Comparison of ENCODE assay signal across 28 cellular contexts in the genomic region with DNA sequence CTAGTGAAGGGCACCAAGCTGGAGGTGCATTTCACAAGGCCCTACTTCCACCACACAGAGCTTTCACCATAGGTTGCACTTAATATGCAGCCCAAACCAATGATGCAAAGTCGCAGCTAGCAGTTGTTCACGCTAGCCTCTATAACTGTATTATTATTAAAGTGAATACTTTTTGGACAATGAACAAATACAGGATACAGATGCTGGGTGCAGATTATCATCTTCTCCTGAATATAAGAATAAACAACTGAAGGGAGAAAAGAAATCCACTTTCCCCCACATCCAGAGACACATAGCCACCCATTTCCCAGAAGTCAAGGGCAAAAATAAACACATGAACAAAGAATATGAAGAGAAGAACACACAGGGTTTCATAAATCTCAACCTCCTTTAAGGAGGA.
"Had no signal": no experiment of that assay in that cellular context is flagged by ENCODE, and none has a peak within 500 bp of the region (broad histone marks: within the 10 kb centered on the region; RNA-seq: fewer than 3 reads in every experiment).

No MANE protein-coding gene starts in this region.

- H3K4me3 ChIP-seq: lung, mucosa of descending colon, ovary, skin epidermis, suprapubic skin, thoracic aorta, tibial artery, upper lobe of right lung had no signal

- H3K9me3 ChIP-seq: left lung, mucosa of descending colon, ovary, suprapubic skin, thoracic aorta, tibial artery, upper lobe of right lung had no signal

- H3K36me3 ChIP-seq: left lung, ovary, suprapubic skin, thoracic aorta, tibial artery, upper lobe of right lung had no signal

- FAIRE-seq: islet of Langerhans, urothelium cell line had no signal

- DNase-seq: head of caudate nucleus; hippocampal formation; immature natural killer cell; kidney; left colon; left lung; midbrain; mucosa of descending colon; naive thymus-derived CD4-positive, alpha-beta T cell; occipital lobe; ovary; retina; right cardiac atrium; stimulated activated CD4-positive, alpha-beta T cell treated with anti-CD3 and anti-CD28 coated beads, Interleukin-1b, Interleukin-23, amount 100 ng/mL, for 48 hours; stimulated activated CD4-positive, alpha-beta T cell treated with anti-CD3 and anti-CD28 coated beads, Interleukin-4, amount 100 ng/mL, for 24 hours; stimulated activated naive CD4-positive, alpha-beta T cell; tibial artery; trophoblast cell; upper lobe of right lung had no signal

- ATAC-seq: left colon; left lung; mucosa of descending colon; naive thymus-derived CD4-positive, alpha-beta T cell; natural killer cell treated with Interleukin-12 subunit alpha and Interleukin-12 subunit beta and Interleukin-15 and Interleukin-18, amount 100 ng/mL, for 72 hours; right cardiac atrium; sciatic nerve; stimulated activated effector memory CD8-positive, alpha-beta T cell treated with anti-CD3 and anti-CD28 coated beads, Interleukin-12 subunit alpha, Interleukin-12 subunit beta, amount 100 ng/mL, for 72 hours; upper lobe of right lung had no signal

- H3K27ac ChIP-seq: ovary, suprapubic skin, thoracic aorta, tibial artery, upper lobe of right lung had no signal

- H3K27me3 ChIP-seq: left lung, suprapubic skin, tibial artery, upper lobe of right lung had no signal

- H3K4me1 ChIP-seq: suprapubic skin, tibial artery, upper lobe of right lung had no signal
